ENCODE assay signal across 1 cellular context in the genomic region with DNA sequence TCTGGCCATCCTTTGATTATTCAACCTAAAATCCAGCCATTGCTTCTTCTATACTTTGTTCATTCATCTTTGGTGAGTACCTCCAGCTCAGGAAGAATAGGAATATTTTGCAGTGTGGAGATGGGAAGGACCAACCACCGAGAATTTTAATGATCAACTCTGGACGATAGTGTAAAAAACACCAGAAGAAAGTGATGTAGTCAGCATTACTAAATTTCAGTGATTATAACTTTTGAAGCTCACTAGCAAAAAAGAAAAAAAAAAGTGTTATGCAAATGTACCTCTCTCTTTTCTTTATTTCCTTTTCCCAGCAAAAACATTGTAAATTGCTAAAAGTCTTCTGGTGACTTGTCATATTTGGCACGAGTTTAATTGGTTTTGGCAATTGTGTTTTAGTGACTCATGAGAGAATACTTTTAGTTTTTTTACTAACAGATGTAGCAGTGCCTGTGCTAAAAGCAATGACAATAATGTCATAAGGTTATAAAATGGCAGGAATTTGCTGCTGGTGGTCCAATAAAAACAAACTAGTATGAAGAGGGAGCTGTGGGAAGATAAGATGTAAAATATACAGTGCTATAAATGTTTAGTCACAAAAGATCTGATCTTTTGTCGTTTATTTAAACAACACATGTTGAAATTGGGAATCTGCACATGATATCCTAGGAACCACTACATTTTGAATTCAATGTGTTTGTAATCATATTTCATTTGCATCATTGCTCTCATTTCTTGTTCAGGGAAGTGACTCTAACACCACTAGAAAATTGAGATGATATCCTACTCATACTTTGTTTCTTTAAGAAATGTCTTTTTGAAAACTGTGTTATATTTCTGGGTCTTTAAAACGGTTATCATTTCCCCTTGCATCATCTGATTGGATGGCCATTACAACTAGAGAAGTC.
TF ChIP-seq lines count a peak whose summit lies in the region.

No MANE protein-coding gene starts in this region.

TF ChIP-seq in HEK293, 187 proteins besides CTCF, POLR2A, EP300 and RAD21 (continued from another document):
- TF ChIP-seq, protein P1, sequence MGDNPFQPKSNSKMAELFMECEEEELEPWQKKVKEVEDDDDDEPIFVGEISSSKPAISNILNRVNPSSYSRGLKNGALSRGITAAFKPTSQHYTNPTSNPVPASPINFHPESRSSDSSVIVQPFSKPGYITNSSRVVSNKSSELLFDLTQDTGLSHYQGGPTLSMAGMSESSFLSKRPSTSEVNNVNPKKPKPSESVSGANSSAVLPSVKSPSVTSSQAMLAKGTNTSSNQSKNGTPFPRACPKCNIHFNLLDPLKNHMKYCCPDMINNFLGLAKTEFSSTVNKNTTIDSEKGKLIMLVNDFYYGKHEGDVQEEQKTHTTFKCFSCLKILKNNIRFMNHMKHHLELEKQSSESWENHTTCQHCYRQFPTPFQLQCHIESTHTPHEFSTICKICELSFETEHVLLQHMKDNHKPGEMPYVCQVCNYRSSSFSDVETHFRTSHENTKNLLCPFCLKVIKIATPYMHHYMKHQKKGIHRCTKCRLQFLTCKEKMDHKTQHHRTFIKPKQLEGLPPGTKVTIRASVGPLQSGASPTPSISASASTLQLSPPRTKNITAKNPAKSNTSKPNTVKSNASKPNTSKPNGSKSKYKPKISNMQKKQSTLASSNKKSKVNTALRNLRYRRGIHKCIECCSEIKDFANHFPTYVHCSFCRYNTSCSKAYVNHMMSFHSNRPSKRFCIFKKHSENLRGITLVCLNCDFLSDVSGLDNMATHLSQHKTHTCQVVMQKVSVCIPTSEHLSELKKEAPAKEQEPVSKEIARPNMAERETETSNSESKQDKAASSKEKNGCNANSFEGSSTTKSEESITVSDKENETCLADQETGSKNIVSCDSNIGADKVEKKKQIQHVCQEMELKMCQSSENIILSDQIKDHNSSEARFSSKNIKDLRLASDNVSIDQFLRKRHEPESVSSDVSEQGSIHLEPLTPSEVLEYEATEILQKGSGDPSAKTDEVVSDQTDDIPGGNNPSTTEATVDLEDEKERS (tag by site-specific recombination; IDR thresholded peaks at IDR 0.05) = no peak
- peak; percentile 75 for TF ChIP-seq ZNF510 (tag by site-specific recombination; IDR thresholded peaks at IDR 0.05; ENCODE audit: insufficient replicate concordance)
- TF ChIP-seq, protein P2, sequence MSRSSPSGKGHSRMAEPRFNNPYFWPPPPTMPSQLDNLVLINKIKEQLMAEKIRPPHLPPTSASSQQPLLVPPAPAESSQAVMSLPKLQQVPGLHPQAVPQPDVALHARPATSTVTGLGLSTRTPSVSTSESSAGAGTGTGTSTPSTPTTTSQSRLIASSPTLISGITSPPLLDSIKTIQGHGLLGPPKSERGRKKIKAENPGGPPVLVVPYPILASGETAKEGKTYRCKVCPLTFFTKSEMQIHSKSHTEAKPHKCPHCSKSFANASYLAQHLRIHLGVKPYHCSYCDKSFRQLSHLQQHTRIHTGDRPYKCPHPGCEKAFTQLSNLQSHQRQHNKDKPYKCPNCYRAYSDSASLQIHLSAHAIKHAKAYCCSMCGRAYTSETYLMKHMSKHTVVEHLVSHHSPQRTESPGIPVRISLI (tag by site-specific recombination; IDR thresholded peaks at IDR 0.05) = 0 out of 2 replicates have a peak, but pooled peaks have one; percentile 45
- TF ChIP-seq ZNF777 (tag by site-specific recombination; IDR thresholded peaks at IDR 0.05; ENCODE audit: borderline replicate concordance) = no peak
- TF ChIP-seq ZNF626 (tag by site-specific recombination; IDR thresholded peaks at IDR 0.05) = 0 out of 2 replicates have a peak, but pooled peaks have one; percentile 32
- TF ChIP-seq, protein P3, sequence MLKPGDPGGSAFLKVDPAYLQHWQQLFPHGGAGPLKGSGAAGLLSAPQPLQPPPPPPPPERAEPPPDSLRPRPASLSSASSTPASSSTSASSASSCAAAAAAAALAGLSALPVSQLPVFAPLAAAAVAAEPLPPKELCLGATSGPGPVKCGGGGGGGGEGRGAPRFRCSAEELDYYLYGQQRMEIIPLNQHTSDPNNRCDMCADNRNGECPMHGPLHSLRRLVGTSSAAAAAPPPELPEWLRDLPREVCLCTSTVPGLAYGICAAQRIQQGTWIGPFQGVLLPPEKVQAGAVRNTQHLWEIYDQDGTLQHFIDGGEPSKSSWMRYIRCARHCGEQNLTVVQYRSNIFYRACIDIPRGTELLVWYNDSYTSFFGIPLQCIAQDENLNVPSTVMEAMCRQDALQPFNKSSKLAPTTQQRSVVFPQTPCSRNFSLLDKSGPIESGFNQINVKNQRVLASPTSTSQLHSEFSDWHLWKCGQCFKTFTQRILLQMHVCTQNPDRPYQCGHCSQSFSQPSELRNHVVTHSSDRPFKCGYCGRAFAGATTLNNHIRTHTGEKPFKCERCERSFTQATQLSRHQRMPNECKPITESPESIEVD (tag by site-specific recombination; IDR thresholded peaks at IDR 0.05) = peak; percentile 89
- no peak for TF ChIP-seq ZFP69B (tag by site-specific recombination; IDR thresholded peaks at IDR 0.05)
- no peak for TF ChIP-seq ZNF561 (tag by site-specific recombination; IDR thresholded peaks at IDR 0.05; ENCODE audit: borderline replicate concordance)
- TF ChIP-seq HOXD13 (CRISPR knock-in tag; IDR thresholded peaks at IDR 0.05; ENCODE audit: borderline replicate concordance) = peak; percentile 97
- TF ChIP-seq, protein P4, sequence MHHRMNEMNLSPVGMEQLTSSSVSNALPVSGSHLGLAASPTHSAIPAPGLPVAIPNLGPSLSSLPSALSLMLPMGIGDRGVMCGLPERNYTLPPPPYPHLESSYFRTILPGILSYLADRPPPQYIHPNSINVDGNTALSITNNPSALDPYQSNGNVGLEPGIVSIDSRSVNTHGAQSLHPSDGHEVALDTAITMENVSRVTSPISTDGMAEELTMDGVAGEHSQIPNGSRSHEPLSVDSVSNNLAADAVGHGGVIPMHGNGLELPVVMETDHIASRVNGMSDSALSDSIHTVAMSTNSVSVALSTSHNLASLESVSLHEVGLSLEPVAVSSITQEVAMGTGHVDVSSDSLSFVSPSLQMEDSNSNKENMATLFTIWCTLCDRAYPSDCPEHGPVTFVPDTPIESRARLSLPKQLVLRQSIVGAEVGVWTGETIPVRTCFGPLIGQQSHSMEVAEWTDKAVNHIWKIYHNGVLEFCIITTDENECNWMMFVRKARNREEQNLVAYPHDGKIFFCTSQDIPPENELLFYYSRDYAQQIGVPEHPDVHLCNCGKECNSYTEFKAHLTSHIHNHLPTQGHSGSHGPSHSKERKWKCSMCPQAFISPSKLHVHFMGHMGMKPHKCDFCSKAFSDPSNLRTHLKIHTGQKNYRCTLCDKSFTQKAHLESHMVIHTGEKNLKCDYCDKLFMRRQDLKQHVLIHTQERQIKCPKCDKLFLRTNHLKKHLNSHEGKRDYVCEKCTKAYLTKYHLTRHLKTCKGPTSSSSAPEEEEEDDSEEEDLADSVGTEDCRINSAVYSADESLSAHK (tag by site-specific recombination; IDR thresholded peaks at IDR 0.05) = no peak
- peak; percentile 64; the same call in 1 of the 2 replicates for TF ChIP-seq ZNF629 (tag by site-specific recombination; IDR thresholded peaks at IDR 0.05)
- TF ChIP-seq, protein P5, sequence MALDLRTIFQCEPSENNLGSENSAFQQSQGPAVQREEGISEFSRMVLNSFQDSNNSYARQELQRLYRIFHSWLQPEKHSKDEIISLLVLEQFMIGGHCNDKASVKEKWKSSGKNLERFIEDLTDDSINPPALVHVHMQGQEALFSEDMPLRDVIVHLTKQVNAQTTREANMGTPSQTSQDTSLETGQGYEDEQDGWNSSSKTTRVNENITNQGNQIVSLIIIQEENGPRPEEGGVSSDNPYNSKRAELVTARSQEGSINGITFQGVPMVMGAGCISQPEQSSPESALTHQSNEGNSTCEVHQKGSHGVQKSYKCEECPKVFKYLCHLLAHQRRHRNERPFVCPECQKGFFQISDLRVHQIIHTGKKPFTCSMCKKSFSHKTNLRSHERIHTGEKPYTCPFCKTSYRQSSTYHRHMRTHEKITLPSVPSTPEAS (tag by site-specific recombination; IDR thresholded peaks at IDR 0.05) = no peak
- no peak for TF ChIP-seq ZNF501 (tag by site-specific recombination; IDR thresholded peaks at IDR 0.05)
- TF ChIP-seq YY1 (tag by site-specific recombination; IDR thresholded peaks at IDR 0.05) = no peak
- peak; percentile 64; the same call in 1 of the 2 replicates for TF ChIP-seq ZXDB (tag by site-specific recombination; IDR thresholded peaks at IDR 0.05)
- TF ChIP-seq ZNF473 (tag by site-specific recombination; IDR thresholded peaks at IDR 0.05) = no peak
- TF ChIP-seq KLF1 (tag by site-specific recombination; IDR thresholded peaks at IDR 0.05) = no peak
- TF ChIP-seq KLF10 (tag by site-specific recombination; IDR thresholded peaks at IDR 0.05) = peak; percentile 62; the same call in 1 of the 2 replicates
- no peak for TF ChIP-seq ZNF341 (tag by site-specific recombination; IDR thresholded peaks at IDR 0.05; ENCODE audit: low read depth)
- TF ChIP-seq ZNF747 (tag by site-specific recombination; IDR thresholded peaks at IDR 0.05) = no peak
- no peak for TF ChIP-seq ZNF548 (tag by site-specific recombination; IDR thresholded peaks at IDR 0.05)
- no peak for TF ChIP-seq ZNF174 (tag by site-specific recombination; IDR thresholded peaks at IDR 0.05)
- TF ChIP-seq FEZF1 (tag by site-specific recombination; IDR thresholded peaks at IDR 0.05) = peak; percentile 74
- no peak for TF ChIP-seq KLF16 (tag by site-specific recombination; IDR thresholded peaks at IDR 0.05)
- TF ChIP-seq ZNF16 (tag by site-specific recombination; IDR thresholded peaks at IDR 0.05; ENCODE audit: low read depth) = no peak
- TF ChIP-seq ZNF423 (tag by site-specific recombination; IDR thresholded peaks at IDR 0.05) = no peak
- no peak for TF ChIP-seq ZNF10 (tag by site-specific recombination; IDR thresholded peaks at IDR 0.05)
- TF ChIP-seq, protein P6, sequence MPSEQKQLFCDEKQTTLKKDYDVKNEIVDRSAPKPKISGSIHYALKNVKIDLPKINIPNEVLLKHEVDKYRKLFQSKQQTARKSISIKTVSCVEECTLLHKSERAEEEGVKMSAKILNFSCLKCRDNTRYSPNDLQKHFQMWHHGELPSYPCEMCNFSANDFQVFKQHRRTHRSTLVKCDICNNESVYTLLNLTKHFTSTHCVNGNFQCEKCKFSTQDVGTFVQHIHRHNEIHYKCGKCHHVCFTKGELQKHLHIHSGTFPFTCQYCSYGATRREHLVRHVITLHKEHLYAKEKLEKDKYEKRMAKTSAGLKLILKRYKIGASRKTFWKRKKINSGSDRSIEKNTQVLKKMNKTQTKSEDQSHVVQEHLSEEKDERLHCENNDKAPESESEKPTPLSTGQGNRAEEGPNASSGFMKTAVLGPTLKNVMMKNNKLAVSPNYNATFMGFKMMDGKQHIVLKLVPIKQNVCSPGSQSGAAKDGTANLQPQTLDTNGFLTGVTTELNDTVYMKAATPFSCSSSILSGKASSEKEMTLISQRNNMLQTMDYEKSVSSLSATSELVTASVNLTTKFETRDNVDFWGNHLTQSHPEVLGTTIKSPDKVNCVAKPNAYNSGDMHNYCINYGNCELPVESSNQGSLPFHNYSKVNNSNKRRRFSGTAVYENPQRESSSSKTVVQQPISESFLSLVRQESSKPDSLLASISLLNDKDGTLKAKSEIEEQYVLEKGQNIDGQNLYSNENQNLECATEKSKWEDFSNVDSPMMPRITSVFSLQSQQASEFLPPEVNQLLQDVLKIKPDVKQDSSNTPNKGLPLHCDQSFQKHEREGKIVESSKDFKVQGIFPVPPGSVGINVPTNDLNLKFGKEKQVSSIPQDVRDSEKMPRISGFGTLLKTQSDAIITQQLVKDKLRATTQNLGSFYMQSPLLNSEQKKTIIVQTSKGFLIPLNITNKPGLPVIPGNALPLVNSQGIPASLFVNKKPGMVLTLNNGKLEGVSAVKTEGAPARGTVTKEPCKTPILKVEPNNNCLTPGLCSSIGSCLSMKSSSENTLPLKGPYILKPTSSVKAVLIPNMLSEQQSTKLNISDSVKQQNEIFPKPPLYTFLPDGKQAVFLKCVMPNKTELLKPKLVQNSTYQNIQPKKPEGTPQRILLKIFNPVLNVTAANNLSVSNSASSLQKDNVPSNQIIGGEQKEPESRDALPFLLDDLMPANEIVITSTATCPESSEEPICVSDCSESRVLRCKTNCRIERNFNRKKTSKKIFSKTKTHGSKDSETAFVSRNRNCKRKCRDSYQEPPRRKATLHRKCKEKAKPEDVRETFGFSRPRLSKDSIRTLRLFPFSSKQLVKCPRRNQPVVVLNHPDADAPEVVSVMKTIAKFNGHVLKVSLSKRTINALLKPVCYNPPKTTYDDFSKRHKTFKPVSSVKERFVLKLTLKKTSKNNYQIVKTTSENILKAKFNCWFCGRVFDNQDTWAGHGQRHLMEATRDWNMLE (tag by site-specific recombination; conservative IDR thresholded peaks at IDR 0.05; ENCODE audit: low read depth) = no peak
- TF ChIP-seq ZNF555 (tag by site-specific recombination; conservative IDR thresholded peaks at IDR 0.05) = no peak
- TF ChIP-seq, protein P7, sequence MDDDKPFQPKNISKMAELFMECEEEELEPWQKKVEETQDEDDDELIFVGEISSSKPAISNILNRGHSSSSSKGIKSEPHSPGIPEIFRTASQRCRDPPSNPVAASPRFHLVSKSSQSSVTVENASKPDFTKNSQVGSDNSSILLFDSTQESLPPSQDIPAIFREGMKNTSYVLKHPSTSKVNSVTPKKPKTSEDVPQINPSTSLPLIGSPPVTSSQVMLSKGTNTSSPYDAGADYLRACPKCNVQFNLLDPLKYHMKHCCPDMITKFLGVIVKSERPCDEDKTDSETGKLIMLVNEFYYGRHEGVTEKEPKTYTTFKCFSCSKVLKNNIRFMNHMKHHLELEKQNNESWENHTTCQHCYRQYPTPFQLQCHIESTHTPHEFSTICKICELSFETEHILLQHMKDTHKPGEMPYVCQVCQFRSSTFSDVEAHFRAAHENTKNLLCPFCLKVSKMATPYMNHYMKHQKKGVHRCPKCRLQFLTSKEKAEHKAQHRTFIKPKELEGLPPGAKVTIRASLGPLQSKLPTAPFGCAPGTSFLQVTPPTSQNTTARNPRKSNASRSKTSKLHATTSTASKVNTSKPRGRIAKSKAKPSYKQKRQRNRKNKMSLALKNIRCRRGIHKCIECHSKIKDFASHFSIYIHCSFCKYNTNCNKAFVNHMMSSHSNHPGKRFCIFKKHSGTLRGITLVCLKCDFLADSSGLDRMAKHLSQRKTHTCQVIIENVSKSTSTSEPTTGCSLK (tag by site-specific recombination; IDR thresholded peaks at IDR 0.05) = no peak
- no peak for TF ChIP-seq WT1 (tag by site-specific recombination; IDR thresholded peaks at IDR 0.05)
- no peak for TF ChIP-seq ZNF132 (tag by site-specific recombination; IDR thresholded peaks at IDR 0.05; ENCODE audit: borderline replicate concordance)
- TF ChIP-seq ZNF404 (tag by site-specific recombination; IDR thresholded peaks at IDR 0.05) = no peak
- TF ChIP-seq ZFP41 (tag by site-specific recombination; IDR thresholded peaks at IDR 0.05; ENCODE audit: borderline replicate concordance) = no peak
- no peak for TF ChIP-seq SP3 (tag by site-specific recombination; IDR thresholded peaks at IDR 0.05)
- peak; percentile 44; the same call in 1 of the 2 replicates for TF ChIP-seq ZEB2 (tag by site-specific recombination; IDR thresholded peaks at IDR 0.05)
- TF ChIP-seq, protein P8, sequence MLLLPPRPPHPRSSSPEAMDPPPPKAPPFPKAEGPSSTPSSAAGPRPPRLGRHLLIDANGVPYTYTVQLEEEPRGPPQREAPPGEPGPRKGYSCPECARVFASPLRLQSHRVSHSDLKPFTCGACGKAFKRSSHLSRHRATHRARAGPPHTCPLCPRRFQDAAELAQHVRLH (tag by site-specific recombination; IDR thresholded peaks at IDR 0.05) = peak; percentile 38; the same call in 1 of the 2 replicates
TF ChIP-seq in HEK293: peak in this region for 15.
